18 cellular contexts compared by ENCODE assay signal in the genomic region with DNA sequence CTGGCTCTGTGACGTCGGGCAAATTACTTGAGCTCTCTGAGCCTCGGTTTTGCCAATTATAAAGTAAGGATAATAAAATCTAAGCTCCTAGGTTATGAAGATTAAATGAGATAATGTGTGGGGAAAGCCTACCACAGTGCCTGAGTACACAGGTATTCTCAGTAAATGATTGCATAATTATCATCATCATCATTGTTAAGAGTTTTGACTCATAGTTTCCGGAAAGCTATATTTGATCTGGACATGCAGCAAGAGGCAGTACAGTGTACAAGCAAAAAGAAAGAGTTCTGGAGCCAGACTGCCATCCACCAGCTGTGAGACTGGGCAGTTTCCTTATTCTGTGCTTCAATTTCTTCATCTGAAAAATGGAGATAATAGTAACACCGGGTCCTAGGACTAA.
A peak's percentile ranks its signal among the peaks of the same experiment; 100 is the strongest.
DNase-seq lines count a peak whose midpoint lies in the region; ATAC-seq, FAIRE-seq and TF ChIP-seq lines count a peak whose summit lies in the region.
"Had no signal": no experiment of that assay in that cellular context is flagged by ENCODE, and none has a peak within 500 bp of the region (broad histone marks: within the 10 kb centered on the region; RNA-seq: fewer than 3 reads in every experiment).

No MANE protein-coding gene starts in this region.

- 88% methylated on average over 5 of the region's 5 CpGs for WGBS in hepatocyte (ENCODE audit: low lambda C conversion rate, missing lambda C conversion rate)

- TF ChIP-seq CTCF in RWPE2 (IDR thresholded peaks at IDR 0.05; ENCODE audit: poor library complexity, severe bottlenecking) = no peak
- no peak for TF ChIP-seq CTCF in bronchial epithelial cell (IDR thresholded peaks at IDR 0.05; ENCODE audit: insufficient read depth, low read length, severe bottlenecking)
- TF ChIP-seq CTCF in left lung (IDR thresholded peaks at IDR 0.05) = no peak
- TF ChIP-seq CTCF in hepatocyte (IDR thresholded peaks at IDR 0.05; ENCODE audit: poor library complexity) = no peak
- no peak for TF ChIP-seq CTCF in nephron progenitor cell (IDR thresholded peaks at IDR 0.05)

- no peaks in the 10 kb centered on the region for H3K36me3 ChIP-seq in RWPE2 (ENCODE audit: low read depth)
- no peaks in the 10 kb centered on the region for H3K36me3 ChIP-seq in bronchial epithelial cell (ENCODE audit: control insufficient read depth, insufficient read depth, low read length)
- H3K36me3 ChIP-seq in left lung = no peaks in the 10 kb centered on the region
- H3K36me3 ChIP-seq in hepatocyte (replicated peaks; ENCODE audit: insufficient read depth, low read depth) = no peaks in the 10 kb centered on the region

- H3K9me2 ChIP-seq in hepatocyte (replicated peaks; ENCODE audit: insufficient read depth) = no peaks in the 10 kb centered on the region

- H3K79me2 ChIP-seq in hepatocyte = no peaks in the 10 kb centered on the region

- H3K4me2 ChIP-seq in hepatocyte = no peak overlapping the region
- H3K4me2 ChIP-seq: GM23338 had no signal

- H3K27me3 Mint-ChIP-seq in nephron progenitor cell (ENCODE audit: low read depth, poor library complexity) = peaks cover 7% of the 10 kb centered on the region

- peak; percentile 39; the same call in 2 of the 3 replicates for ATAC-seq in RWPE2 (ENCODE audit: low read depth)
- peak; percentile 9 for ATAC-seq in left lung
- ATAC-seq: GM23338, HCT116 had no signal

- H3K9me3 ChIP-seq in RWPE2 (ENCODE audit: severe bottlenecking) (no peaks in the 10 kb centered on the region), left lung (no peaks in the 10 kb centered on the region), hepatocyte (ENCODE audit: low read depth) (no peaks in the 10 kb centered on the region)
- H3K9me3 ChIP-seq: Caco-2 had no signal

- DNase-seq in M059J (ENCODE audit: low read depth) = peak; percentile 7
- no peak for DNase-seq in RWPE2 (ENCODE audit: low spot score)
- peak; percentile 66 for DNase-seq in bronchial epithelial cell (ENCODE audit: low read depth)
- DNase-seq in left lung = no peak
- DNase-seq in NCI-H226 = no peak
- no peak for DNase-seq in COR-L47 (lab: John Stamatoyannopoulos, UW)
- DNase-seq in hepatocyte (ENCODE audit: low spot score) = no peak
- no peak for DNase-seq in nephron progenitor cell
- DNase-seq: C1 segment of cervical spinal cord; Caco-2; CD4-positive, alpha-beta memory T cell; DMS153; DND-41; H9 had no signal

- FAIRE-seq in bronchial epithelial cell (lab: Jason Lieb, UNC) = no peak
- FAIRE-seq: G401.6, GM19239 had no signal

- no peaks in the 10 kb centered on the region for H3K9me3 Mint-ChIP-seq in nephron progenitor cell
- H3K9me3 Mint-ChIP-seq: GM23338, H9 had no signal

- no peak overlapping the region for H2AFZ ChIP-seq in hepatocyte
- H2AFZ ChIP-seq: GM23338 had no signal

- peaks cover 33% of the 10 kb centered on the region for H3K4me1 Mint-ChIP-seq in nephron progenitor cell

- H3K27ac Mint-ChIP-seq in nephron progenitor cell = no peak overlapping the region
- H3K27ac Mint-ChIP-seq: CD4-positive, alpha-beta memory T cell; GM23338; H9 had no signal

- H3K4me1 ChIP-seq in RWPE2 (ENCODE audit: insufficient read depth, poor library complexity, severe bottlenecking) (no peaks in the 10 kb centered on the region), left lung (peaks cover 0 to 10% of the 10 kb centered on the region in 2 donors), hepatocyte (ENCODE audit: insufficient read depth) (peaks cover 18% of the 10 kb centered on the region)
- H3K4me1 ChIP-seq: Caco-2 had no signal

- H3K4me3 Mint-ChIP-seq in nephron progenitor cell = no peak overlapping the region
- H3K4me3 Mint-ChIP-seq: CD4-positive, alpha-beta memory T cell; GM23338; H9 had no signal

- H3K27me3 ChIP-seq in RWPE2 (ENCODE audit: insufficient read depth, poor library complexity, severe bottlenecking) (peaks cover 8% of the 10 kb centered on the region), bronchial epithelial cell (ENCODE audit: control insufficient read depth, insufficient read depth, low read length) (no peaks in the 10 kb centered on the region), left lung (peaks cover 0 to 33% of the 10 kb centered on the region in 2 donors), hepatocyte (no peaks in the 10 kb centered on the region)

- H3K4me3 ChIP-seq in RWPE2 (ENCODE audit: severe bottlenecking) (no peak overlapping the region), bronchial epithelial cell (ENCODE audit: low read depth, low read length) (no peak overlapping the region), left lung (no peak overlapping the region), hepatocyte (no peak overlapping the region)
- H3K4me3 ChIP-seq: GM23338 had no signal

- no peaks in the 10 kb centered on the region for H4K20me1 ChIP-seq in hepatocyte (ENCODE audit: insufficient read depth, poor library complexity, severe bottlenecking)

- H3K36me3 Mint-ChIP-seq in nephron progenitor cell (ENCODE audit: low read depth) = no peaks in the 10 kb centered on the region
- H3K36me3 Mint-ChIP-seq: CD4-positive, alpha-beta memory T cell had no signal

- intact Hi-C loops in left lung (cut with DNase I) = no loop called here

- no peak overlapping the region for H3K27ac ChIP-seq in RWPE2 (ENCODE audit: poor library complexity, severe bottlenecking)
- no peak overlapping the region for H3K27ac ChIP-seq in left lung
- no peak overlapping the region for H3K27ac ChIP-seq in hepatocyte

Comparison
In these comparisons a context has a peak if more than half of its experiments do, and no peak if none do; other contexts are left out.
1. DNase-seq: peak in M059J (single experiment) and bronchial epithelial cell (single experiment); none in RWPE2 (single experiment), left lung (0 of 2), NCI-H226 (single experiment), COR-L47 (single experiment), hepatocyte (single experiment) and nephron progenitor cell (single experiment).